In genomic region chr12:58629376-58629775, GRCh38 we compare ENCODE assay signal across 24 cellular contexts.
"Had no signal": no experiment of that assay in that cellular context is flagged by ENCODE, and none has a peak within 500 bp of the region (broad histone marks: within the 10 kb centered on the region; RNA-seq: fewer than 3 reads in every experiment).

No MANE protein-coding gene starts in this region.

- H3K9ac ChIP-seq: neural progenitor cell had no signal

- H3K9me3 ChIP-seq: ovary, testis, upper lobe of right lung had no signal

- H3K4me3 Mint-ChIP-seq: activated CD4-positive, alpha-beta T cell treated with anti-CD3 and anti-CD28 coated beads, Interleukin-2, amount 10 ng/mL, durations not matched to agents 24 days and 14 days; activated CD8-positive, alpha-beta T cell treated with anti-CD3 and anti-CD28 coated beads for 36 hours; activated naive CD8-positive, alpha-beta T cell treated with anti-CD3 and anti-CD28 coated beads, Interleukin-2, amount 10 ng/mL, durations not matched to agents 7 days and 5 days; activated T-cell treated with anti-CD3 and anti-CD28 coated beads, Interleukin-2, amount 50 U/mL, for 24 hours; effector memory CD8-positive, alpha-beta T cell; naive thymus-derived CD4-positive, alpha-beta T cell; neural progenitor cell; stimulated activated effector memory CD8-positive, alpha-beta T cell treated with anti-CD3 and anti-CD28 coated beads, Interleukin-12 subunit alpha, Interleukin-12 subunit beta, amount 100 ng/mL, for 72 hours; T-cell had no signal

- DNase-seq: activated CD4-positive, alpha-beta T cell treated with anti-CD3 and anti-CD28 coated beads, Interleukin-2, amount 10 ng/mL, durations not matched to agents 24 days and 14 days; activated CD4-positive, CD25-positive, alpha-beta regulatory T cell; activated CD8-positive, alpha-beta T cell treated with anti-CD3 and anti-CD28 coated beads for 36 hours; activated naive CD4-positive, alpha-beta T cell treated with Interleukin-2 at 50 U/mL for 16 hours; activated naive CD8-positive, alpha-beta T cell treated with anti-CD3 and anti-CD28 coated beads, Interleukin-2, amount 10 ng/mL, durations not matched to agents 7 days and 5 days; activated T-cell treated with anti-CD3 and anti-CD28 coated beads, Interleukin-2, amount 50 U/mL, for 24 hours; aorta; dermis blood vessel endothelial cell; effector memory CD8-positive, alpha-beta T cell; mesendoderm; naive thymus-derived CD4-positive, alpha-beta T cell; ovary; psoas muscle; right cardiac atrium; small intestine; stimulated activated CD4-positive, alpha-beta T cell treated with anti-CD3 and anti-CD28 coated beads, Interleukin-4, amount 100 ng/mL, for 1 hour; T-cell; testis; upper lobe of right lung had no signal

- H3K4me1 ChIP-seq: breast epithelium, neural progenitor cell, psoas muscle, testis, upper lobe of right lung had no signal

- H3K4me3 ChIP-seq: breast epithelium, neural progenitor cell, ovary, psoas muscle, testis, upper lobe of right lung had no signal

- H3K27ac Mint-ChIP-seq: activated CD4-positive, alpha-beta T cell treated with anti-CD3 and anti-CD28 coated beads, Interleukin-2, amount 10 ng/mL, durations not matched to agents 24 days and 14 days; activated CD8-positive, alpha-beta T cell treated with anti-CD3 and anti-CD28 coated beads for 36 hours; activated naive CD8-positive, alpha-beta T cell treated with anti-CD3 and anti-CD28 coated beads, Interleukin-2, amount 10 ng/mL, durations not matched to agents 7 days and 5 days; activated T-cell treated with anti-CD3 and anti-CD28 coated beads, Interleukin-2, amount 50 U/mL, for 24 hours; activated T-helper 2 cell treated with anti-CD3 and anti-CD28 coated beads, Interferon-gamma antibody, Interleukin-2, Interleukin-4, amounts not matched to agents 10 μg/mL and 5 μg/mL and 100 μg/mL, durations not matched to agents 14 hours and 24 hours and 36 hours; effector memory CD8-positive, alpha-beta T cell; naive thymus-derived CD4-positive, alpha-beta T cell; neural progenitor cell; stimulated activated effector memory CD8-positive, alpha-beta T cell treated with anti-CD3 and anti-CD28 coated beads, Interleukin-12 subunit alpha, Interleukin-12 subunit beta, amount 100 ng/mL, for 72 hours; T-cell had no signal

- ATAC-seq: activated CD8-positive, alpha-beta T cell treated with anti-CD3 and anti-CD28 coated beads for 36 hours; effector memory CD8-positive, alpha-beta T cell; naive thymus-derived CD4-positive, alpha-beta T cell; psoas muscle; right cardiac atrium; SK-N-SH treated with all-trans-retinoic acid at 6 μM for 48 hours; stimulated activated effector memory CD8-positive, alpha-beta T cell treated with anti-CD3 and anti-CD28 coated beads, Interleukin-12 subunit alpha, Interleukin-12 subunit beta, amount 100 ng/mL, for 72 hours; T-cell; upper lobe of right lung had no signal

- H3K4me1 Mint-ChIP-seq: activated CD4-positive, alpha-beta T cell treated with anti-CD3 and anti-CD28 coated beads, Interleukin-2, amount 10 ng/mL, durations not matched to agents 24 days and 14 days; activated naive CD8-positive, alpha-beta T cell treated with anti-CD3 and anti-CD28 coated beads, Interleukin-2, amount 10 ng/mL, durations not matched to agents 7 days and 5 days; naive thymus-derived CD4-positive, alpha-beta T cell; neural progenitor cell; stimulated activated effector memory CD8-positive, alpha-beta T cell treated with anti-CD3 and anti-CD28 coated beads, Interleukin-12 subunit alpha, Interleukin-12 subunit beta, amount 100 ng/mL, for 72 hours; T-cell had no signal

- H2AFZ ChIP-seq: neural progenitor cell had no signal

- H3K4me2 ChIP-seq: neural progenitor cell had no signal

- H3K36me3 Mint-ChIP-seq: activated naive CD8-positive, alpha-beta T cell treated with anti-CD3 and anti-CD28 coated beads, Interleukin-2, amount 10 ng/mL, durations not matched to agents 7 days and 5 days; naive thymus-derived CD4-positive, alpha-beta T cell; neural progenitor cell; stimulated activated effector memory CD8-positive, alpha-beta T cell treated with anti-CD3 and anti-CD28 coated beads, Interleukin-12 subunit alpha, Interleukin-12 subunit beta, amount 100 ng/mL, for 72 hours; T-cell had no signal

- H3K9me3 Mint-ChIP-seq: activated CD4-positive, alpha-beta T cell treated with anti-CD3 and anti-CD28 coated beads, Interleukin-2, amount 10 ng/mL, durations not matched to agents 24 days and 14 days; activated naive CD8-positive, alpha-beta T cell treated with anti-CD3 and anti-CD28 coated beads, Interleukin-2, amount 10 ng/mL, durations not matched to agents 7 days and 5 days; activated T-helper 2 cell treated with anti-CD3 and anti-CD28 coated beads, Interferon-gamma antibody, Interleukin-2, Interleukin-4, amounts not matched to agents 10 μg/mL and 5 μg/mL and 100 μg/mL, durations not matched to agents 14 hours and 24 hours and 36 hours had no signal

- H3K27me3 ChIP-seq: breast epithelium, neural progenitor cell, ovary, testis, upper lobe of right lung had no signal

- H3K27me3 Mint-ChIP-seq: activated CD4-positive, alpha-beta T cell treated with anti-CD3 and anti-CD28 coated beads, Interleukin-2, amount 10 ng/mL, durations not matched to agents 24 days and 14 days; activated CD8-positive, alpha-beta T cell treated with anti-CD3 and anti-CD28 coated beads for 36 hours; activated naive CD8-positive, alpha-beta T cell treated with anti-CD3 and anti-CD28 coated beads, Interleukin-2, amount 10 ng/mL, durations not matched to agents 7 days and 5 days; activated T-cell treated with anti-CD3 and anti-CD28 coated beads, Interleukin-2, amount 50 U/mL, for 24 hours; effector memory CD8-positive, alpha-beta T cell; naive thymus-derived CD4-positive, alpha-beta T cell; T-cell had no signal

- H3K36me3 ChIP-seq: breast epithelium, neural progenitor cell, ovary, upper lobe of right lung had no signal

- H3K27ac ChIP-seq: breast epithelium, neural progenitor cell, ovary, psoas muscle, testis, upper lobe of right lung had no signal
